Comparison of ENCODE assay signal across 11 cellular contexts in genomic region chr19:47485210-47485609, GRCh38. TPM values are rescaled to one million over a fixed set of nuclear protein-coding genes. Genes with fewer than 3 reads are reported as not detected.
DNase-seq lines count a peak whose midpoint lies in the region; ATAC-seq, FAIRE-seq and TF ChIP-seq lines count a peak whose summit lies in the region.
"Had no signal": no experiment of that assay in that cellular context is flagged by ENCODE, and none has a peak within 500 bp of the region (broad histone marks: within the 10 kb centered on the region; RNA-seq: fewer than 3 reads in every experiment).

No MANE protein-coding gene starts in this region.

- H3K36me3 ChIP-seq in HepG2 (replicated peaks in 1 of 2; ENCODE audit: control insufficient read depth in 1 of 2, insufficient read depth in 2 of 2, low read length in 2 of 2) (peaks cover 11 to 13% of the 10 kb centered on the region in 2 experiments; a peak in 4 of 5 replicates), right lobe of liver (peaks cover 0 to 20% (median 2%) of the 10 kb centered on the region in 4 donors), vagina (peaks cover 0 to 20% of the 10 kb centered on the region in 2 donors)

- no peaks in the 10 kb centered on the region for H3K27me3 Mint-ChIP-seq in activated CD4-positive, alpha-beta memory T cell treated with anti-CD3 and anti-CD28 coated beads for 36 hours
- peaks cover 9 to 16% (median 15%) of the 10 kb centered on the region in 3 donors for H3K27me3 Mint-ChIP-seq in immature natural killer cell (ENCODE audit: low read depth in 3 of 3)

- H3K4me3 Mint-ChIP-seq in activated CD4-positive, alpha-beta memory T cell treated with anti-CD3 and anti-CD28 coated beads for 36 hours, result peak overlapping the region; percentile 95
- peak overlapping the region; percentile 95 to 99 (median 97) for H3K4me3 Mint-ChIP-seq in immature natural killer cell

- peaks cover 12% of the 10 kb centered on the region for H3K4me1 ChIP-seq in HepG2 (ENCODE audit: insufficient read depth, low read length)
- no peaks in the 10 kb centered on the region for H3K4me1 ChIP-seq in right lobe of liver
- peaks cover 23% of the 10 kb centered on the region for H3K4me1 ChIP-seq in vagina

- no peak for TF ChIP-seq EP300 in HepG2 (IDR thresholded peaks at IDR 0.05; ENCODE audit: low read depth in 2 of 2, low read length in 2 of 2)
- no peak for TF ChIP-seq EP300 in HepG2 (CRISPR knock-in tag; IDR thresholded peaks at IDR 0.05; ENCODE audit: borderline replicate concordance)

- CTCF ChIA-PET in HepG2 (lab: Yijun Ruan, JAX; ENCODE audit: low intra/inter-chr PET ratio, low total read pairs), result no interaction called here
- CTCF ChIA-PET in activated CD4-positive, alpha-beta memory T cell treated with anti-CD3 and anti-CD28 coated beads for 36 hours (lab: Charles Lee), result interaction anchor here (1.3 to 3.8 kb wide), 5 partner anchors 10 to 214 kb away, joined by 5 to 71 read pairs (median 17); partner anchors contain the start of gene NAPA

- ATAC-seq in HepG2, result no peak
- ATAC-seq in right lobe of liver, result no peak
- ATAC-seq in GM18511 (IDR thresholded peaks at IDR 0.05; ENCODE audit: unreplicated experiment), result no peak
- no peak for ATAC-seq in HG02678 (IDR thresholded peaks at IDR 0.05; ENCODE audit: unreplicated experiment)

- H3K27me3 ChIP-seq in HepG2 (ENCODE audit: control insufficient read depth in 1 of 2, insufficient read depth in 2 of 2, low read length in 2 of 2) (no peaks in the 10 kb centered on the region), right lobe of liver (no peaks in the 10 kb centered on the region), vagina (no peaks in the 10 kb centered on the region)

- H3K9me3 ChIP-seq in HepG2 (ENCODE audit: low read length), result no peaks in the 10 kb centered on the region
- no peaks in the 10 kb centered on the region for H3K9me3 ChIP-seq in right lobe of liver
- H3K9me3 ChIP-seq in vagina, result no peaks in the 10 kb centered on the region

- TF ChIP-seq RAD21 in HepG2 (CRISPR knock-in tag; IDR thresholded peaks at IDR 0.05), result no peak

- no peaks in the 10 kb centered on the region for H3K9me3 Mint-ChIP-seq in activated CD4-positive, alpha-beta memory T cell treated with anti-CD3 and anti-CD28 coated beads for 36 hours
- H3K9me3 Mint-ChIP-seq in immature natural killer cell, result peaks cover 0 to 2% (median 0%) of the 10 kb centered on the region in 6 donors

- no TSS peak for BruUV-seq in HepG2 (replicated peaks; lab: Mats Ljungman, UMichigan)

- no peak overlapping the region for H3K9ac ChIP-seq in HepG2 (ENCODE audit: insufficient read depth, low read depth, low read length)

- POLR2A ChIA-PET in HepG2 (lab: Yijun Ruan, JAX), result interaction anchor here (1.1 kb wide), 1 partner anchor 30 kb away, joined by 4 read pairs; the partner anchor contains the start of gene NAPA
- POLR2A ChIA-PET in activated CD4-positive, alpha-beta memory T cell treated with anti-CD3 and anti-CD28 coated beads for 36 hours (lab: Charles Lee), result interaction anchor here (1.4 kb wide), 1 partner anchor 30 kb away, joined by 5 read pairs; the partner anchor contains the start of gene NAPA

- H3K4me1 Mint-ChIP-seq in activated CD4-positive, alpha-beta memory T cell treated with anti-CD3 and anti-CD28 coated beads for 36 hours (ENCODE audit: low read depth), result peaks cover 20% of the 10 kb centered on the region
- peaks cover 25 to 27% of the 10 kb centered on the region in 2 donors for H3K4me1 Mint-ChIP-seq in immature natural killer cell

- in situ Hi-C loops in HepG2 (cut with HindIII; ENCODE audit: extremely low pct_ligation_motif_present, low pct_unique_long_range_greater_than_20kb), result no loop called here

- H3K27ac ChIP-seq in HepG2 (ENCODE audit: extremely low read length, insufficient read depth, low read length), result no peak overlapping the region
- H3K27ac ChIP-seq in right lobe of liver, result peak overlapping the region in 1 of 3 donors; percentile 90
- H3K27ac ChIP-seq in vagina, result peak overlapping the region; percentile 89

- peaks cover 3% of the 10 kb centered on the region for H3K36me3 Mint-ChIP-seq in activated CD4-positive, alpha-beta memory T cell treated with anti-CD3 and anti-CD28 coated beads for 36 hours
- H3K36me3 Mint-ChIP-seq in immature natural killer cell, result peaks cover 0 to 6% (median 3%) of the 10 kb centered on the region in 3 donors

- H3K79me2 ChIP-seq in HepG2 (ENCODE audit: insufficient read depth, low read length), result no peaks in the 10 kb centered on the region

- no peaks in the 10 kb centered on the region for H4K20me1 ChIP-seq in HepG2 (ENCODE audit: insufficient read depth, low read length)

- TF ChIP-seq POLR2A in HepG2 (IDR thresholded peaks at IDR 0.05; ENCODE audit: insufficient read depth in 1 of 2, low read depth in 2 of 2, low read length in 2 of 2) (no peak), right lobe of liver (IDR thresholded peaks at IDR 0.05) (no peak), vagina (IDR thresholded peaks at IDR 0.05) (no peak)

- H3K4me3 ChIP-seq in HepG2 (replicated peaks in 1 of 3; ENCODE audit: insufficient read depth in 1 of 3, low read depth in 2 of 3, low read length in 3 of 3), result no peak overlapping the region
- no peak overlapping the region for H3K4me3 ChIP-seq in right lobe of liver
- H3K4me3 ChIP-seq in vagina, result no peak overlapping the region

- no peak for FAIRE-seq in HepG2 (lab: Jason Lieb, UNC)
- FAIRE-seq: H54, TTC549 had no signal

- DNase-seq in HepG2 (ENCODE audit: low spot score) (no peak), right lobe of liver (no peak), immature natural killer cell (no peak), vagina (ENCODE audit: extremely low spot score in 2 of 2) (no peak)
- peak; percentile 31 for DNase-seq in activated CD4-positive, alpha-beta memory T cell treated with anti-CD3 and anti-CD28 coated beads for 36 hours
- DNase-seq in stimulated activated CD4-positive, alpha-beta T cell treated with anti-CD3 and anti-CD28 coated beads, Interleukin-4, amount 100 ng/mL, for 4 hours, result no peak

- TF ChIP-seq CTCF in HepG2 (CRISPR knock-in tag; IDR thresholded peaks at IDR 0.05), result no peak
- TF ChIP-seq CTCF in right lobe of liver (IDR thresholded peaks at IDR 0.05), result no peak
- no peak for TF ChIP-seq CTCF in vagina (IDR thresholded peaks at IDR 0.05)

- H3K27ac Mint-ChIP-seq in activated CD4-positive, alpha-beta memory T cell treated with anti-CD3 and anti-CD28 coated beads for 36 hours, result peak overlapping the region; percentile 94
- H3K27ac Mint-ChIP-seq in immature natural killer cell, result peak overlapping the region; percentile 74 to 94 (median 88)

- intact Hi-C loops in HepG2 (cut with micrococcal nuclease; ENCODE audit: unreplicated experiment) (no loop called here), right lobe of liver (cut with DNase I) (no loop called here), vagina (cut with DNase I) (no loop called here)
- intact Hi-C loops in activated CD4-positive, alpha-beta memory T cell treated with anti-CD3 and anti-CD28 coated beads for 36 hours (cut with micrococcal nuclease), result loop anchor here (2.0 kb wide), 1 partner anchor 48 kb away; no protein-coding TSS in a partner anchor

- WGBS in HepG2 (ENCODE audit: low lambda C conversion rate), result 97% methylated on average over 6 of the region's 6 CpGs
- 89% methylated on average over 5 of the region's 6 CpGs for WGBS in right lobe of liver (ENCODE audit: insufficient coverage, low coverage, low lambda C conversion rate, missing lambda C conversion rate)

- H2AFZ ChIP-seq in HepG2 (ENCODE audit: low read length), result no peak overlapping the region

- H3K4me2 ChIP-seq in HepG2 (ENCODE audit: low read depth, low read length), result 0 out of 2 replicates have a peak overlapping the region, but pooled peaks have one; percentile 94

RNA-seq across cellular contexts. Expression of gene KPTN, which starts 1.2 kb away (rescaled TPM):
- 8.4 and 9.1 TPM in 2 replicates for total RNA-seq in HepG2 (2016; rRNA removed; fragmentation: Illumina TruSeq; extraction: Trizol)
- 2.8 and 3.3 TPM in 2 replicates for total RNA-seq in HepG2 (2016; cell fraction: cytosol; rRNA removed; fragmentation: Illumina TruSeq; extraction: Trizol; ENCODE audit: low read depth)
- 8.2 and 10.6 TPM in 2 replicates for total RNA-seq in HepG2 (2016; cell fraction: insoluble cytoplasmic fraction; rRNA removed; fragmentation: Illumina TruSeq; extraction: Trizol)
- total RNA-seq in HepG2 (2016; cell fraction: membrane; rRNA removed; fragmentation: Illumina TruSeq; extraction: Trizol), result 4.2 and 6.5 TPM in 2 replicates
- total RNA-seq in HepG2 (2016; cell fraction: nucleus; rRNA removed; fragmentation: Illumina TruSeq; extraction: Trizol), result 9.8 and 13.4 TPM in 2 replicates
- 13.3 and 17.6 TPM in 2 replicates for polyA plus RNA-seq in HepG2 (2011; rRNA removed)
- polyA plus RNA-seq in HepG2 (2011; cell fraction: cytosol; rRNA removed), result 8.3 and 11.4 TPM in 2 replicates
- polyA plus RNA-seq in HepG2 (2011; cell fraction: nucleus; rRNA removed), result 48.6 and 50.4 TPM in 2 replicates
- polyA plus RNA-seq in HepG2 (2012), result 9.8 and 14.4 TPM in 2 replicates
- 4.3 and 5.1 TPM in 2 replicates for polyA plus RNA-seq in HepG2 (2016; cell fraction: cytosol; fragmentation: Illumina TruSeq; extraction: Trizol; ENCODE audit: low read depth)
- 14.4 and 17.5 TPM in 2 replicates for polyA plus RNA-seq in HepG2 (2016; cell fraction: insoluble cytoplasmic fraction; fragmentation: Illumina TruSeq; extraction: Trizol; ENCODE audit: low read depth)
- 5.2 and 7.2 TPM in 2 replicates for polyA plus RNA-seq in HepG2 (2016; cell fraction: membrane; fragmentation: Illumina TruSeq; extraction: Trizol; ENCODE audit: low read depth)
- 29.6 and 30.0 TPM in 2 replicates for polyA plus RNA-seq in HepG2 (2016; cell fraction: nucleus; fragmentation: Illumina TruSeq; extraction: Trizol; ENCODE audit: insufficient read depth, low read depth)
- polyA minus RNA-seq in HepG2 (2011; rRNA and poly(A)+ RNA removed; ENCODE audit: low replicate concordance), result 8.3 and 15.8 TPM in 2 replicates
- 5.2 TPM in 2 replicates for polyA minus RNA-seq in HepG2 (2011; cell fraction: cytosol; rRNA and poly(A)+ RNA removed)
- 3.2 and 5.5 TPM in 2 replicates for polyA minus RNA-seq in HepG2 (2011; cell fraction: nucleus; rRNA and poly(A)+ RNA removed)
- total RNA-seq in right lobe of liver, result 1 to 10 TPM; 3.1 to 7.8 (median 6.2) TPM
- total RNA-seq in activated CD4-positive, alpha-beta memory T cell treated with anti-CD3 and anti-CD28 coated beads for 36 hours, result 1 to 10 TPM; 7.0 to 9.2 TPM
- polyA plus RNA-seq in immature natural killer cell, result 10 to 100 TPM in 1 of 3 donors, 1 to 10 TPM in 2; 5.0 to 25.7 (median 8.9) TPM
- total RNA-seq in vagina, result 9.6 TPM

RNA-seq across cellular contexts. Expression of gene SLC8A2, which starts 13.5 kb away (rescaled TPM):
- total RNA-seq in HepG2 (2016; rRNA removed; fragmentation: Illumina TruSeq; extraction: Trizol) (0.02 TPM in 1 of 2 replicates, not detected in the other), right lobe of liver (under 1 TPM in 1 of 6 experiments, not detected in 5; 0.13 TPM), vagina (0.49 TPM)
- total RNA-seq in HepG2 (2016; cell fraction: cytosol; rRNA removed; fragmentation: Illumina TruSeq; extraction: Trizol; ENCODE audit: low read depth), result not detected in 2 replicates
- not detected in 2 replicates for total RNA-seq in HepG2 (2016; cell fraction: insoluble cytoplasmic fraction; rRNA removed; fragmentation: Illumina TruSeq; extraction: Trizol)
- total RNA-seq in HepG2 (2016; cell fraction: membrane; rRNA removed; fragmentation: Illumina TruSeq; extraction: Trizol), result not detected in 2 replicates
- not detected in 2 replicates for total RNA-seq in HepG2 (2016; cell fraction: nucleus; rRNA removed; fragmentation: Illumina TruSeq; extraction: Trizol)
- polyA plus RNA-seq in HepG2 (2011; rRNA removed) (0.09 TPM in 1 of 2 replicates, not detected in the other), immature natural killer cell (not detected)
- polyA plus RNA-seq in HepG2 (2011; cell fraction: cytosol; rRNA removed), result 0.09 and 0.12 TPM in 2 replicates
- polyA plus RNA-seq in HepG2 (2011; cell fraction: nucleus; rRNA removed), result 0.19 and 0.51 TPM in 2 replicates
- 0.07 TPM in 1 of 2 replicates, not detected in the other for polyA plus RNA-seq in HepG2 (2012)
- not detected in 2 replicates for polyA plus RNA-seq in HepG2 (2016; cell fraction: cytosol; fragmentation: Illumina TruSeq; extraction: Trizol; ENCODE audit: low read depth)
- polyA plus RNA-seq in HepG2 (2016; cell fraction: insoluble cytoplasmic fraction; fragmentation: Illumina TruSeq; extraction: Trizol; ENCODE audit: low read depth), result not detected in 2 replicates
- not detected in 2 replicates for polyA plus RNA-seq in HepG2 (2016; cell fraction: membrane; fragmentation: Illumina TruSeq; extraction: Trizol; ENCODE audit: low read depth)
- not detected in 2 replicates for polyA plus RNA-seq in HepG2 (2016; cell fraction: nucleus; fragmentation: Illumina TruSeq; extraction: Trizol; ENCODE audit: insufficient read depth, low read depth)
- 0.78 TPM in 1 of 2 replicates, not detected in the other for polyA minus RNA-seq in HepG2 (2011; rRNA and poly(A)+ RNA removed; ENCODE audit: low replicate concordance)
- polyA minus RNA-seq in HepG2 (2011; cell fraction: cytosol; rRNA and poly(A)+ RNA removed), result not detected in 2 replicates
- not detected in 2 replicates for polyA minus RNA-seq in HepG2 (2011; cell fraction: nucleus; rRNA and poly(A)+ RNA removed)
- total RNA-seq in activated CD4-positive, alpha-beta memory T cell treated with anti-CD3 and anti-CD28 coated beads for 36 hours, result under 1 TPM in 1 of 2 experiments, not detected in 1; 0.14 TPM
- total RNA-seq: HT1080 had no signal

RNA-seq across cellular contexts. Expression of gene NAPA, which starts 29.7 kb away (rescaled TPM):
- total RNA-seq in HepG2 (2016; rRNA removed; fragmentation: Illumina TruSeq; extraction: Trizol), result 32.6 and 36.5 TPM in 2 replicates
- total RNA-seq in HepG2 (2016; cell fraction: cytosol; rRNA removed; fragmentation: Illumina TruSeq; extraction: Trizol; ENCODE audit: low read depth), result 10.7 and 16.6 TPM in 2 replicates
- 32.5 and 33.2 TPM in 2 replicates for total RNA-seq in HepG2 (2016; cell fraction: insoluble cytoplasmic fraction; rRNA removed; fragmentation: Illumina TruSeq; extraction: Trizol)
- total RNA-seq in HepG2 (2016; cell fraction: membrane; rRNA removed; fragmentation: Illumina TruSeq; extraction: Trizol), result 17.7 and 25.0 TPM in 2 replicates
- 19.1 and 19.4 TPM in 2 replicates for total RNA-seq in HepG2 (2016; cell fraction: nucleus; rRNA removed; fragmentation: Illumina TruSeq; extraction: Trizol)
- 65.9 and 74.4 TPM in 2 replicates for polyA plus RNA-seq in HepG2 (2011; rRNA removed)
- 50.7 and 64.2 TPM in 2 replicates for polyA plus RNA-seq in HepG2 (2011; cell fraction: cytosol; rRNA removed)
- polyA plus RNA-seq in HepG2 (2011; cell fraction: nucleus; rRNA removed), result 64.5 and 68.0 TPM in 2 replicates
- 39.7 and 50.3 TPM in 2 replicates for polyA plus RNA-seq in HepG2 (2012)
- 18.1 and 25.6 TPM in 2 replicates for polyA plus RNA-seq in HepG2 (2016; cell fraction: cytosol; fragmentation: Illumina TruSeq; extraction: Trizol; ENCODE audit: low read depth)
- polyA plus RNA-seq in HepG2 (2016; cell fraction: insoluble cytoplasmic fraction; fragmentation: Illumina TruSeq; extraction: Trizol; ENCODE audit: low read depth), result 52.2 and 60.3 TPM in 2 replicates
- polyA plus RNA-seq in HepG2 (2016; cell fraction: membrane; fragmentation: Illumina TruSeq; extraction: Trizol; ENCODE audit: low read depth), result 32.1 and 34.6 TPM in 2 replicates
- polyA plus RNA-seq in HepG2 (2016; cell fraction: nucleus; fragmentation: Illumina TruSeq; extraction: Trizol; ENCODE audit: insufficient read depth, low read depth), result 41.7 and 44.1 TPM in 2 replicates
- polyA minus RNA-seq in HepG2 (2011; rRNA and poly(A)+ RNA removed; ENCODE audit: low replicate concordance), result 73.3 and 108 TPM in 2 replicates
- 36.3 and 43.3 TPM in 2 replicates for polyA minus RNA-seq in HepG2 (2011; cell fraction: cytosol; rRNA and poly(A)+ RNA removed)
- 20.6 and 26.2 TPM in 2 replicates for polyA minus RNA-seq in HepG2 (2011; cell fraction: nucleus; rRNA and poly(A)+ RNA removed)
- total RNA-seq in right lobe of liver, result 100 to 1,000 TPM in 2 of 6 experiments, 10 to 100 TPM in 4; 83.0 to 179 (median 96.0) TPM
- 10 to 100 TPM; 67.3 to 70.4 TPM for total RNA-seq in activated CD4-positive, alpha-beta memory T cell treated with anti-CD3 and anti-CD28 coated beads for 36 hours
- 100 to 1,000 TPM; 114 to 177 (median 146) TPM for polyA plus RNA-seq in immature natural killer cell
- total RNA-seq in vagina, result 108 TPM
